ENCODE assay signal across 2 cellular contexts in the genomic region with DNA sequence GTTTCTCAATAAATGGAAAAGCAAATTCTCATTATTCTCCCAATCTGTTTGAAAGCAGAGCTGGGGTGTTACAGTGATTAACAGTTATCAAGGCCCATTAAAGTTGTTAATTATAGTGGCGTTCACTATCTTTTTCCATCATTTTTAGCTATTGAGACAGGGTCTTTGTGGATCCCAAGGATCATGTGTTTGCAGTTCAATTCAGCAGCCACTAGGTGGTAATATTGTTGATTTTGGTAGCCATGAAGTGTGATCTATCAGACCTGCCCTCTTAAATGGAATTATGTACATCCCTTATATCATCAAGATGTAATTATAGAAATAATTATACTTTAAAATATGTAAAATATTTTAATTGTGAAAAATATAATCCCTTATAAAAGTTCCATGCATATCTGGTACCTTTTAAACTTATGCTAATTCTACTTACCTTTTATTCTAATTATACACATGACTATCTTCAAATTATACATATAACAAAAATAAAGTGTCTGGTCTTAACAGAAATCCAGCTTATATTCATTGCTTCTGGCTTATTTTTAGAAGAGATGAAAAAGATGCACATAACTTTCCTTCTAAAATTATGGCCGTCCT.
TF ChIP-seq lines count a peak whose summit lies in the region.

No MANE protein-coding gene starts in this region.

TF ChIP-seq in WTC11, 78 proteins besides CTCF, POLR2A, EP300 and RAD21 (continued from another document):
- TF ChIP-seq, protein P1, sequence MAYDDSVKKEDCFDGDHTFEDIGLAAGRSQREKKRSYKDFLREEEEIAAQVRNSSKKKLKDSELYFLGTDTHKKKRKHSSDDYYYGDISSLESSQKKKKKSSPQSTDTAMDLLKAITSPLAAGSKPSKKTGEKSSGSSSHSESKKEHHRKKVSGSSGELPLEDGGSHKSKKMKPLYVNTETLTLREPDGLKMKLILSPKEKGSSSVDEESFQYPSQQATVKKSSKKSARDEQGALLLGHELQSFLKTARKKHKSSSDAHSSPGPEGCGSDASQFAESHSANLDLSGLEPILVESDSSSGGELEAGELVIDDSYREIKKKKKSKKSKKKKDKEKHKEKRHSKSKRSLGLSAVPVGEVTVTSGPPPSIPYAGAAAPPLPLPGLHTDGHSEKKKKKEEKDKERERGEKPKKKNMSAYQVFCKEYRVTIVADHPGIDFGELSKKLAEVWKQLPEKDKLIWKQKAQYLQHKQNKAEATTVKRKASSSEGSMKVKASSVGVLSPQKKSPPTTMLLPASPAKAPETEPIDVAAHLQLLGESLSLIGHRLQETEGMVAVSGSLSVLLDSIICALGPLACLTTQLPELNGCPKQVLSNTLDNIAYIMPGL (CRISPR knock-in tag; IDR thresholded peaks at IDR 0.05) = no peak
- TF ChIP-seq SOX15 (CRISPR knock-in tag; IDR thresholded peaks at IDR 0.05) (no peak), ZNF121 (CRISPR knock-in tag; IDR thresholded peaks at IDR 0.05) (no peak)
- TF ChIP-seq, protein P2, sequence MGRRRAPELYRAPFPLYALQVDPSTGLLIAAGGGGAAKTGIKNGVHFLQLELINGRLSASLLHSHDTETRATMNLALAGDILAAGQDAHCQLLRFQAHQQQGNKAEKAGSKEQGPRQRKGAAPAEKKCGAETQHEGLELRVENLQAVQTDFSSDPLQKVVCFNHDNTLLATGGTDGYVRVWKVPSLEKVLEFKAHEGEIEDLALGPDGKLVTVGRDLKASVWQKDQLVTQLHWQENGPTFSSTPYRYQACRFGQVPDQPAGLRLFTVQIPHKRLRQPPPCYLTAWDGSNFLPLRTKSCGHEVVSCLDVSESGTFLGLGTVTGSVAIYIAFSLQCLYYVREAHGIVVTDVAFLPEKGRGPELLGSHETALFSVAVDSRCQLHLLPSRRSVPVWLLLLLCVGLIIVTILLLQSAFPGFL (CRISPR knock-in tag; IDR thresholded peaks at IDR 0.05; ENCODE audit: borderline replicate concordance) = no peak
- TF ChIP-seq, protein P3, sequence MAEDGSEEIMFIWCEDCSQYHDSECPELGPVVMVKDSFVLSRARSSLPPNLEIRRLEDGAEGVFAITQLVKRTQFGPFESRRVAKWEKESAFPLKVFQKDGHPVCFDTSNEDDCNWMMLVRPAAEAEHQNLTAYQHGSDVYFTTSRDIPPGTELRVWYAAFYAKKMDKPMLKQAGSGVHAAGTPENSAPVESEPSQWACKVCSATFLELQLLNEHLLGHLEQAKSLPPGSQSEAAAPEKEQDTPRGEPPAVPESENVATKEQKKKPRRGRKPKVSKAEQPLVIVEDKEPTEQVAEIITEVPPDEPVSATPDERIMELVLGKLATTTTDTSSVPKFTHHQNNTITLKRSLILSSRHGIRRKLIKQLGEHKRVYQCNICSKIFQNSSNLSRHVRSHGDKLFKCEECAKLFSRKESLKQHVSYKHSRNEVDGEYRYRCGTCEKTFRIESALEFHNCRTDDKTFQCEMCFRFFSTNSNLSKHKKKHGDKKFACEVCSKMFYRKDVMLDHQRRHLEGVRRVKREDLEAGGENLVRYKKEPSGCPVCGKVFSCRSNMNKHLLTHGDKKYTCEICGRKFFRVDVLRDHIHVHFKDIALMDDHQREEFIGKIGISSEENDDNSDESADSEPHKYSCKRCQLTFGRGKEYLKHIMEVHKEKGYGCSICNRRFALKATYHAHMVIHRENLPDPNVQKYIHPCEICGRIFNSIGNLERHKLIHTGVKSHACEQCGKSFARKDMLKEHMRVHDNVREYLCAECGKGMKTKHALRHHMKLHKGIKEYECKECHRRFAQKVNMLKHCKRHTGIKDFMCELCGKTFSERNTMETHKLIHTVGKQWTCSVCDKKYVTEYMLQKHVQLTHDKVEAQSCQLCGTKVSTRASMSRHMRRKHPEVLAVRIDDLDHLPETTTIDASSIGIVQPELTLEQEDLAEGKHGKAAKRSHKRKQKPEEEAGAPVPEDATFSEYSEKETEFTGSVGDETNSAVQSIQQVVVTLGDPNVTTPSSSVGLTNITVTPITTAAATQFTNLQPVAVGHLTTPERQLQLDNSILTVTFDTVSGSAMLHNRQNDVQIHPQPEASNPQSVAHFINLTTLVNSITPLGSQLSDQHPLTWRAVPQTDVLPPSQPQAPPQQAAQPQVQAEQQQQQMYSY (CRISPR knock-in tag; IDR thresholded peaks at IDR 0.05) = no peak

TF ChIP-seq in liver, 16 proteins besides CTCF, POLR2A, EP300 and RAD21 (continued from another document):
- TF ChIP-seq, protein P4, sequence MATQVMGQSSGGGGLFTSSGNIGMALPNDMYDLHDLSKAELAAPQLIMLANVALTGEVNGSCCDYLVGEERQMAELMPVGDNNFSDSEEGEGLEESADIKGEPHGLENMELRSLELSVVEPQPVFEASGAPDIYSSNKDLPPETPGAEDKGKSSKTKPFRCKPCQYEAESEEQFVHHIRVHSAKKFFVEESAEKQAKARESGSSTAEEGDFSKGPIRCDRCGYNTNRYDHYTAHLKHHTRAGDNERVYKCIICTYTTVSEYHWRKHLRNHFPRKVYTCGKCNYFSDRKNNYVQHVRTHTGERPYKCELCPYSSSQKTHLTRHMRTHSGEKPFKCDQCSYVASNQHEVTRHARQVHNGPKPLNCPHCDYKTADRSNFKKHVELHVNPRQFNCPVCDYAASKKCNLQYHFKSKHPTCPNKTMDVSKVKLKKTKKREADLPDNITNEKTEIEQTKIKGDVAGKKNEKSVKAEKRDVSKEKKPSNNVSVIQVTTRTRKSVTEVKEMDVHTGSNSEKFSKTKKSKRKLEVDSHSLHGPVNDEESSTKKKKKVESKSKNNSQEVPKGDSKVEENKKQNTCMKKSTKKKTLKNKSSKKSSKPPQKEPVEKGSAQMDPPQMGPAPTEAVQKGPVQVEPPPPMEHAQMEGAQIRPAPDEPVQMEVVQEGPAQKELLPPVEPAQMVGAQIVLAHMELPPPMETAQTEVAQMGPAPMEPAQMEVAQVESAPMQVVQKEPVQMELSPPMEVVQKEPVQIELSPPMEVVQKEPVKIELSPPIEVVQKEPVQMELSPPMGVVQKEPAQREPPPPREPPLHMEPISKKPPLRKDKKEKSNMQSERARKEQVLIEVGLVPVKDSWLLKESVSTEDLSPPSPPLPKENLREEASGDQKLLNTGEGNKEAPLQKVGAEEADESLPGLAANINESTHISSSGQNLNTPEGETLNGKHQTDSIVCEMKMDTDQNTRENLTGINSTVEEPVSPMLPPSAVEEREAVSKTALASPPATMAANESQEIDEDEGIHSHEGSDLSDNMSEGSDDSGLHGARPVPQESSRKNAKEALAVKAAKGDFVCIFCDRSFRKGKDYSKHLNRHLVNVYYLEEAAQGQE (IDR thresholded peaks at IDR 0.05) = no peak
- TF ChIP-seq FOXA1 (IDR thresholded peaks at IDR 0.05) (no peak), EGR1 (IDR thresholded peaks at IDR 0.05; ENCODE audit: low read depth in 2 of 2) (no peak), HNF4A (conservative IDR thresholded peaks at IDR 0.05) (no peak), SP1 (IDR thresholded peaks at IDR 0.05) (no peak)
- TF ChIP-seq, protein P5, sequence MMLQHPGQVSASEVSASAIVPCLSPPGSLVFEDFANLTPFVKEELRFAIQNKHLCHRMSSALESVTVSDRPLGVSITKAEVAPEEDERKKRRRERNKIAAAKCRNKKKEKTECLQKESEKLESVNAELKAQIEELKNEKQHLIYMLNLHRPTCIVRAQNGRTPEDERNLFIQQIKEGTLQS (IDR thresholded peaks at IDR 0.05) = no peak
